ENCODE assay signal across 12 cellular contexts in the genomic region with DNA sequence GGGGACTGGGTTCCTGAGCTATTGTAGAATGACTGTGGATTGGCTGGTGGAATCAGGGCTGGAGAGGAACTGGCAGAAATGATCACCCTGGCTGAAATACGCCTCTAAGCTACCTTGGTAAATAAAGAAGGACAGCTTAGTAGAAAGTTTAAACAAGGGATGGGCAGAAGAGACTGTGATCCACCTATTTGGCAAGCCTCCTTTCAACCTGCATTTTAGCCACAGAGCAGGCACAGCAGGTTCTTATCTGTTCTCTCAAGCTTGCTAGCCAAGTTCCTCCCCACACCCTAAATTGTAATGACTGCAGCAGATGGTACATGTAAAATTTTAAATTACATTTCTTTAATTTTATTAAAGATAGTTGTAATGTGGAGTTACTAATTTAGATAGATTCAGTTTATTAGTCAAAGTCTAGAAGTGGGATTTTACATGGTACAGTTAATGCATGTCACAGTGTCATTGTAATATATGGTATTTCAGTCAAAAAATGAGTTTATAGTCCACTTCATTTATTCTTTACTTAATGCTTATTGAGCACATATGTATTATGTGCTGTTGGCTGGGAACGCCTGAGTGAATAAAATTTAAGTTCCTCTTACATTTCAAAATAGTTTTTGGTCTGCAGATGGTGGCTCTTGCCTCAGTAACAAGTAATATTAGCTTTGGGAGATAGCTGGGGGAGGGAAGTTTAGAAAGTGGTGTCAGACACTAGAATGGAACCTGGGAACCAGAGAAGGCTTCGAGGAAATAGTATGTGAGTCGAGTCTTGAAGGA. TPM values are rescaled to one million over a fixed set of nuclear protein-coding genes. Genes with fewer than 3 reads are reported as not detected.
DNase-seq lines count a peak whose midpoint lies in the region; ATAC-seq and TF ChIP-seq lines count a peak whose summit lies in the region.
"Had no signal": no experiment of that assay in that cellular context is flagged by ENCODE, and none has a peak within 500 bp of the region (broad histone marks: within the 10 kb centered on the region; RNA-seq: fewer than 3 reads in every experiment).

No MANE protein-coding gene starts in this region.

- peaks cover 20% of the 10 kb centered on the region for H3K4me1 ChIP-seq in SJCRH30

- H3K36me3 ChIP-seq in SJCRH30: peaks cover 13% of the 10 kb centered on the region; the same call in 1 of the 2 replicates

- peaks cover 2% of the 10 kb centered on the region for H3K9me3 Mint-ChIP-seq in chondrocyte (ENCODE audit: low read depth)
- H3K9me3 Mint-ChIP-seq in mesothelial cell of epicardium: peaks cover 4% of the 10 kb centered on the region
- H3K9me3 Mint-ChIP-seq in type B pancreatic cell: no peaks in the 10 kb centered on the region
- H3K9me3 Mint-ChIP-seq: activated T-cell treated with anti-CD3 and anti-CD28 coated beads, Interleukin-2, amount 50 U/mL, for 24 hours; effector memory CD8-positive, alpha-beta T cell; stimulated activated naive CD8-positive, alpha-beta T cell treated with anti-CD3 and anti-CD28 coated beads, Interleukin-15, Interleukin-2, amounts not matched to agents 100 ng/mL and 50 ng/mL, for 24 hours had no signal

- H3K4me3 Mint-ChIP-seq in chondrocyte (ENCODE audit: unreplicated experiment): no peak overlapping the region
- no peak overlapping the region for H3K4me3 Mint-ChIP-seq in mesothelial cell of epicardium
- peak overlapping the region; percentile 71 for H3K4me3 Mint-ChIP-seq in type B pancreatic cell
- H3K4me3 Mint-ChIP-seq: activated T-cell treated with anti-CD3 and anti-CD28 coated beads, Interleukin-2, amount 50 U/mL, for 24 hours; effector memory CD8-positive, alpha-beta T cell; stimulated activated naive CD8-positive, alpha-beta T cell treated with anti-CD3 and anti-CD28 coated beads, Interleukin-15, Interleukin-2, amounts not matched to agents 100 ng/mL and 50 ng/mL, for 24 hours had no signal

- no peak for ATAC-seq in GM19463 (IDR thresholded peaks at IDR 0.05; ENCODE audit: unreplicated experiment)
- ATAC-seq: effector memory CD8-positive, alpha-beta T cell had no signal

- H3K36me3 Mint-ChIP-seq in chondrocyte (ENCODE audit: low read depth) (peaks cover 3% of the 10 kb centered on the region), mesothelial cell of epicardium (peaks cover 6% of the 10 kb centered on the region), type B pancreatic cell (peaks cover 15% of the 10 kb centered on the region)

- H3K4me1 Mint-ChIP-seq in chondrocyte (ENCODE audit: low read depth) (peaks cover 33% of the 10 kb centered on the region), mesothelial cell of epicardium (peaks cover 24% of the 10 kb centered on the region), type B pancreatic cell (ENCODE audit: unreplicated experiment) (peaks cover 39% of the 10 kb centered on the region)

- no peak overlapping the region for H3K27ac ChIP-seq in SJCRH30

- 0 out of 2 replicates have a peak, but pooled peaks cover 3% of the 10 kb centered on the region for H3K9me3 ChIP-seq in SJCRH30 (replicated peaks)

- peak overlapping the region; percentile 49 for H3K27ac Mint-ChIP-seq in chondrocyte (ENCODE audit: unreplicated experiment)
- H3K27ac Mint-ChIP-seq in mesothelial cell of epicardium: peak overlapping the region; percentile 85
- H3K27ac Mint-ChIP-seq in type B pancreatic cell: peak overlapping the region; percentile 93
- H3K27ac Mint-ChIP-seq: activated T-cell treated with anti-CD3 and anti-CD28 coated beads, Interleukin-2, amount 50 U/mL, for 24 hours; stimulated activated naive CD8-positive, alpha-beta T cell treated with anti-CD3 and anti-CD28 coated beads, Interleukin-15, Interleukin-2, amounts not matched to agents 100 ng/mL and 50 ng/mL, for 24 hours had no signal

- no peak for TF ChIP-seq CTCF in chondrocyte (IDR thresholded peaks at IDR 0.05)
- no peak for TF ChIP-seq CTCF in mesothelial cell of epicardium (IDR thresholded peaks at IDR 0.05; ENCODE audit: unreplicated experiment)
- no peak for TF ChIP-seq CTCF in type B pancreatic cell (conservative IDR thresholded peaks at IDR 0.05)
- TF ChIP-seq CTCF in GM20000 (IDR thresholded peaks at IDR 0.05; ENCODE audit: extremely low read depth, missing control alignments): no peak

- no peaks in the 10 kb centered on the region for H3K27me3 ChIP-seq in SJCRH30

- DNase-seq in NCI-H2171 treated with DMSO at 0.1 percent for 48 hours (lab: John Stamatoyannopoulos, UW): peak; percentile 29
- DNase-seq in NCI-H2171 (lab: John Stamatoyannopoulos, UW): no peak
- DNase-seq in chondrocyte (ENCODE audit: low spot score): no peak
- DNase-seq in mesothelial cell of epicardium (ENCODE audit: low spot score in 2 of 2, unreplicated experiment in 2 of 2): no peak
- DNase-seq in type B pancreatic cell (ENCODE audit: extremely low spot score, unreplicated experiment): no peak
- DNase-seq in SJCRH30: no peak
- DNase-seq in GM20000 (ENCODE audit: low spot score): no peak
- DNase-seq: activated T-cell treated with anti-CD3 and anti-CD28 coated beads, Interleukin-2, amount 50 U/mL, for 24 hours; effector memory CD8-positive, alpha-beta T cell had no signal

- H3K4me3 ChIP-seq in SJCRH30: no peak overlapping the region
- H3K4me3 ChIP-seq: A549 had no signal

- H3K27me3 Mint-ChIP-seq in chondrocyte (ENCODE audit: low read depth) (no peaks in the 10 kb centered on the region), mesothelial cell of epicardium (ENCODE audit: low read depth) (no peaks in the 10 kb centered on the region), type B pancreatic cell (no peaks in the 10 kb centered on the region)
- H3K27me3 Mint-ChIP-seq: effector memory CD8-positive, alpha-beta T cell had no signal

RNA-seq across cellular contexts. Expression of gene EPN2, which starts 11.2 kb away (rescaled TPM):
- total RNA-seq in chondrocyte (29.0 to 39.7 TPM (median 37.8 TPM) in 3 replicates), mesothelial cell of epicardium (68.3 to 76.7 TPM (median 70.2 TPM) in 3 replicates), type B pancreatic cell (ENCODE audit: low replicate concordance) (53.9 and 56.7 TPM in 2 replicates)
- total RNA-seq in SJCRH30 (2014; rRNA removed; shearing (Covaris generic)): 56.4 and 64.1 TPM in 2 replicates
